Comparison of ENCODE assay signal across 15 cellular contexts in genomic region chr11:12005476-12005875, GRCh38. TPM values are rescaled to one million over a fixed set of nuclear protein-coding genes. Genes with fewer than 3 reads are reported as not detected.
DNase-seq lines count a peak whose midpoint lies in the region; TF ChIP-seq lines count a peak whose summit lies in the region.
"Had no signal": no experiment of that assay in that cellular context is flagged by ENCODE, and none has a peak within 500 bp of the region (broad histone marks: within the 10 kb centered on the region; RNA-seq: fewer than 3 reads in every experiment).

No MANE protein-coding gene starts in this region.

- H3K27ac Mint-ChIP-seq in neural crest cell (ENCODE audit: unreplicated experiment) = no peak overlapping the region
- H3K27ac Mint-ChIP-seq: activated naive CD4-positive, alpha-beta T cell treated with anti-CD3 and anti-CD28 coated beads, Interleukin-2, amount 50 U/mL, for 24 hours; progenitor cell of endocrine pancreas had no signal

- H3K9me3 ChIP-seq in MG63 = no peaks in the 10 kb centered on the region
- H3K9me3 ChIP-seq: SJCRH30, uterus had no signal

- H3K36me3 Mint-ChIP-seq in neural crest cell (ENCODE audit: low read depth) = no peaks in the 10 kb centered on the region
- H3K36me3 Mint-ChIP-seq: activated naive CD4-positive, alpha-beta T cell treated with anti-CD3 and anti-CD28 coated beads, Interleukin-2, amount 50 U/mL, for 24 hours; CD4-positive, alpha-beta memory T cell had no signal

- TF ChIP-seq CTCF in dorsolateral prefrontal cortex (IDR thresholded peaks at IDR 0.05 in 54 of 56, conservative IDR thresholded peaks at IDR 0.05 in 2 of 56; ENCODE audit: low read depth in 1 of 56, partially characterized antibody in 56 of 56) (no peak), neural crest cell (conservative IDR thresholded peaks at IDR 0.05) (no peak)

- peak overlapping the region in 29 of 59 donors; percentile 1 to 93 (median 46) for H3K27ac ChIP-seq in dorsolateral prefrontal cortex
- H3K27ac ChIP-seq: SJCRH30, uterus had no signal

- no peaks in the 10 kb centered on the region for H3K9me3 Mint-ChIP-seq in neural crest cell
- H3K9me3 Mint-ChIP-seq: activated naive CD4-positive, alpha-beta T cell treated with anti-CD3 and anti-CD28 coated beads, Interleukin-2, amount 50 U/mL, for 24 hours had no signal

- peaks cover 19% of the 10 kb centered on the region for H3K4me1 Mint-ChIP-seq in neural crest cell

- DNase-seq in AG20443 (ENCODE audit: low spot score) (peak; percentile 34), MG63 (no peak), dorsolateral prefrontal cortex (no peak), neural crest cell (ENCODE audit: low read depth, low spot score) (no peak), NCI-H1092 (lab: John Stamatoyannopoulos, UW) (no peak), activated gamma-delta T cell treated with Interleukin-2 at 50 U/mL for 16 hours (no peak)
- no peak for DNase-seq in stimulated activated CD4-positive, alpha-beta T cell treated with anti-CD3 and anti-CD28 coated beads, Interleukin-4, amount 100 ng/mL, for 24 hours
- no peak for DNase-seq in stimulated activated CD4-positive, alpha-beta T cell treated with anti-CD3 and anti-CD28 coated beads, Interleukin-15, amount 100 ng/mL, for 24 hours
- DNase-seq: CD4-positive, alpha-beta memory T cell; cortex of kidney; NCI-H2171; SJCRH30; uterus had no signal

- H3K27me3 Mint-ChIP-seq in neural crest cell (ENCODE audit: low read depth) = peaks cover 31% of the 10 kb centered on the region

- peak overlapping the region; percentile 3; the same call in 1 of the 2 replicates for H3K4me3 ChIP-seq in MG63
- peak overlapping the region in 44 of 59 donors; percentile 2 to 82 (median 70) for H3K4me3 ChIP-seq in dorsolateral prefrontal cortex
- H3K4me3 ChIP-seq: SJCRH30, uterus had no signal

- peak overlapping the region; percentile 5 for H3K4me3 Mint-ChIP-seq in neural crest cell
- H3K4me3 Mint-ChIP-seq: activated naive CD4-positive, alpha-beta T cell treated with anti-CD3 and anti-CD28 coated beads, Interleukin-2, amount 50 U/mL, for 24 hours; CD4-positive, alpha-beta memory T cell had no signal

- intact Hi-C loops in dorsolateral prefrontal cortex (cut with DNase I) = no loop called here

- H3K27me3 ChIP-seq in MG63 (no peaks in the 10 kb centered on the region), dorsolateral prefrontal cortex (no peaks in the 10 kb centered on the region)
- H3K27me3 ChIP-seq: SJCRH30, uterus had no signal

- H3K36me3 ChIP-seq in MG63 = peaks cover 56% of the 10 kb centered on the region
- H3K36me3 ChIP-seq: SJCRH30, uterus had no signal

RNA-seq across cellular contexts. Expression of gene DKK3, which starts 3.0 kb away (rescaled TPM):
- total RNA-seq in MG63 (2014; rRNA removed; shearing (Covaris generic); ENCODE audit: low replicate concordance) = 228 and 269 TPM in 2 replicates
- 1,000 to 10,000 TPM in 9 of 120 experiments, 100 to 1,000 TPM in 111; 391 to 1,132 (median 804) TPM for total RNA-seq in dorsolateral prefrontal cortex
- total RNA-seq in neural crest cell = 17.6 and 21.0 TPM in 2 replicates

Comparison
In these comparisons a context has a peak if more than half of its experiments do, and no peak if none do; other contexts are left out.
1. RNA of gene DKK3, which starts 3.0 kb away (total RNA-seq): 391 to 1,132 TPM in dorsolateral prefrontal cortex and 228 to 269 TPM in MG63; 17.6 to 21.0 TPM in neural crest cell; every median in the first group is over 10 times any median in the second.